1 cellular context compared by ENCODE assay signal in genomic region chr5:72324186-72324825, GRCh38.
A peak's percentile ranks its signal among the peaks of the same experiment; 100 is the strongest.
TF ChIP-seq lines count a peak whose summit lies in the region.

No MANE protein-coding gene starts in this region.

TF ChIP-seq in HCT116, 20 proteins besides CTCF, POLR2A, EP300 and RAD21 (continued from another document):
- TF ChIP-seq REST (IDR thresholded peaks at IDR 0.05; ENCODE audit: low read depth), result no peak
- TF ChIP-seq ZNF274 (IDR thresholded peaks at IDR 0.05; ENCODE audit: low read depth, low read length), result no peak
- TF ChIP-seq ATF3 (IDR thresholded peaks at IDR 0.05), result no peak
- no peak for TF ChIP-seq YY1 (IDR thresholded peaks at IDR 0.05; ENCODE audit: extremely low read depth, insufficient replicate concordance, low read depth, low read length)
- TF ChIP-seq TCF7L2 (IDR thresholded peaks at IDR 0.05; ENCODE audit: borderline replicate concordance, extremely low read depth, insufficient read depth, insufficient read length), result no peak
- TF ChIP-seq ZFX (IDR thresholded peaks at IDR 0.05), result no peak
- no peak for TF ChIP-seq EGR1 (IDR thresholded peaks at IDR 0.05; ENCODE audit: low read depth)
- TF ChIP-seq FOSL1 (IDR thresholded peaks at IDR 0.05; ENCODE audit: low read depth), result peak; percentile 33
- TF ChIP-seq EZH2 (IDR thresholded peaks at IDR 0.05), result no peak
- no peak for TF ChIP-seq SRF (IDR thresholded peaks at IDR 0.05; ENCODE audit: low read depth)
- no peak for TF ChIP-seq SP1 (IDR thresholded peaks at IDR 0.05; ENCODE audit: low read depth)
- TF ChIP-seq, protein P1, sequence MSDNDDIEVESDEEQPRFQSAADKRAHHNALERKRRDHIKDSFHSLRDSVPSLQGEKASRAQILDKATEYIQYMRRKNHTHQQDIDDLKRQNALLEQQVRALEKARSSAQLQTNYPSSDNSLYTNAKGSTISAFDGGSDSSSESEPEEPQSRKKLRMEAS (IDR thresholded peaks at IDR 0.05), result no peak
- no peak for TF ChIP-seq CBX3 (IDR thresholded peaks at IDR 0.05; ENCODE audit: low read depth)
- TF ChIP-seq JUND (IDR thresholded peaks at IDR 0.05), result peak; percentile 14; the same call in 1 of the 2 replicates
- no peak for TF ChIP-seq POLR2AphosphoS5 (IDR thresholded peaks at IDR 0.05; ENCODE audit: low read depth, low read length)
- no peak for TF ChIP-seq ZBTB33 (IDR thresholded peaks at IDR 0.05; ENCODE audit: extremely low read depth, insufficient replicate concordance, low read length)
- no peak for TF ChIP-seq ELF1 (IDR thresholded peaks at IDR 0.05; ENCODE audit: borderline replicate concordance, low read depth)
- no peak for TF ChIP-seq SIN3A (IDR thresholded peaks at IDR 0.05; ENCODE audit: low read depth)
